8 cellular contexts compared by ENCODE assay signal in the genomic region with DNA sequence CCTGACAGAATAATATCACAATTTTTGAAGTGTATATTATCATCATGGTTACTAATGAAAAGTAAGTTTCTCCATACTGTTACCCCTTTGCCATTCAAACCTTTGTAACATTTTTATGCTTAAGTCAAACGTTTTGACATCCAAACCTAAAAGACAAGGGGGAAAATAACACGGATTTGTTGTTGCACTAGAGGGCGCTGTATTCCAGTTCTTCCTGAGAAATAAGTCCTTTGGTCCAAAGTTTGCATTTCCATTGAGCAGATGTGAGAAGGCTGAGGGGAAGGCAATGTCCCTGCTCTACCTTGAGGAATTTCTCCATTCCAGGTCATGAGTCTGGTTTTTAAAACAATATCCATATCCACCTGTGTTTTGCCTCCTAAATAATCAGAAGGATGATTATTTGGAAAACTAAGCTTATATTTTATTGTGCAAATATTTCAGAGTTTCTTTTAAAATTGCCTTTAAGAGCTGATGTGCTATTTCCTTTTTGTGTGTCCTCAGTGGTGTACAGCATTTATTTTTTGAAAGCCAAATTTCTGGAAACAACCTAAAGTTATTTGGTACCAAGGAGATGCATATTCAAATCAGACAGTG. TPM values are rescaled to one million over a fixed set of nuclear protein-coding genes. Genes with fewer than 3 reads are reported as not detected.
DNase-seq lines count a peak whose midpoint lies in the region; ATAC-seq, FAIRE-seq and TF ChIP-seq lines count a peak whose summit lies in the region.

No MANE protein-coding gene starts in this region.

- peak; percentile 18 for DNase-seq in DMS79 treated with DMSO at 0.1 percent for 48 hours (lab: John Stamatoyannopoulos, UW)
- peak; percentile 35 for DNase-seq in HS-27A (ENCODE audit: low read depth)
- peak; percentile 47 for DNase-seq in NCI-H748 treated with DMSO at 0.1 percent for 48 hours (lab: John Stamatoyannopoulos, UW)
- peak; percentile 87 for DNase-seq in astrocyte of the cerebellum (ENCODE audit: low read depth)
- DNase-seq in right cardiac atrium = peak in 1 of 3 donors; percentile 17
- DNase-seq in small intestine = peak; percentile 79

- H3K36me3 ChIP-seq in small intestine (ENCODE audit: control insufficient read depth in 2 of 2, insufficient read depth in 2 of 2, low read length in 2 of 2) = no peaks in the 10 kb centered on the region

- TF ChIP-seq CTCF in astrocyte of the cerebellum (IDR thresholded peaks at IDR 0.05; ENCODE audit: low read depth, low read length, missing control alignments) = peak; percentile 67

- in situ Hi-C loops in astrocyte of the cerebellum (cut with HindIII; ENCODE audit: low sequenced_read_pairs) = loop anchor here (5.0 kb wide), 1 partner anchor 87 kb away; no protein-coding TSS in a partner anchor

- 0% methylated on average over 3 of the region's 3 CpGs for WGBS in right cardiac atrium
- WGBS in small intestine, 3 donors = 0% methylated on average over 3 of the region's 3 CpGs

- H3K9me3 ChIP-seq in right cardiac atrium (ENCODE audit: control insufficient read depth, low read length) (no peaks in the 10 kb centered on the region), small intestine (ENCODE audit: control insufficient read depth, low read depth) (no peaks in the 10 kb centered on the region)

- H3K4me1 ChIP-seq in right cardiac atrium (ENCODE audit: control insufficient read depth, insufficient read depth, low read length) (no peaks in the 10 kb centered on the region), small intestine (ENCODE audit: control insufficient read depth in 2 of 2, insufficient read depth in 1 of 2, low read depth in 1 of 2, low read length in 1 of 2) (no peaks in the 10 kb centered on the region)

- H3K27me3 ChIP-seq in right cardiac atrium (ENCODE audit: control insufficient read depth, insufficient read depth) = no peaks in the 10 kb centered on the region
- peaks cover 0 to 4% of the 10 kb centered on the region in 2 donors for H3K27me3 ChIP-seq in small intestine (ENCODE audit: control insufficient read depth in 2 of 2, insufficient read depth in 2 of 2, low read length in 2 of 2)

- intact Hi-C loops in right cardiac atrium (cut with DNase I) = loop anchor here (5.0 to 10.0 kb wide), 7 partner anchors 110 to 267 kb away; no protein-coding TSS in a partner anchor

- peak; percentile 26 to 54 for ATAC-seq in right cardiac atrium
- no peak for ATAC-seq in HG02973 (IDR thresholded peaks at IDR 0.05; ENCODE audit: unreplicated experiment)
- ATAC-seq in GM19023 (IDR thresholded peaks at IDR 0.05; ENCODE audit: unreplicated experiment) = no peak

- peak; percentile 78 for FAIRE-seq in small intestine (lab: Jason Lieb, UNC)

- no peak overlapping the region for H3K27ac ChIP-seq in right cardiac atrium (ENCODE audit: low read length)
- H3K27ac ChIP-seq in small intestine (ENCODE audit: low read depth in 1 of 2, low read length in 1 of 2) = no peak overlapping the region

- H3K4me3 ChIP-seq in astrocyte of the cerebellum (ENCODE audit: low read depth, low read length) = no peak overlapping the region
- no peak overlapping the region for H3K4me3 ChIP-seq in right cardiac atrium (ENCODE audit: low read length)
- no peak overlapping the region for H3K4me3 ChIP-seq in small intestine (ENCODE audit: low read depth in 1 of 2, low read length in 2 of 2)

RNA-seq across cellular contexts. Expression of a gene that starts 9.7 kb away (rescaled TPM):
- total RNA-seq in right cardiac atrium = not detected
- polyA plus RNA-seq in right cardiac atrium = not detected
- polyA plus RNA-seq in small intestine = not detected

RNA-seq across cellular contexts. Expression of a gene that starts 49.4 kb away (rescaled TPM):
- total RNA-seq in right cardiac atrium = not detected
- not detected for polyA plus RNA-seq in right cardiac atrium
- polyA plus RNA-seq in small intestine = not detected

Comparison
In these comparisons a context has a peak if more than half of its experiments do, and no peak if none do; other contexts are left out.
1. ATAC-seq: peak in right cardiac atrium (2 of 2); none in HG02973 (single experiment) and GM19023 (single experiment).